In the genomic region with DNA sequence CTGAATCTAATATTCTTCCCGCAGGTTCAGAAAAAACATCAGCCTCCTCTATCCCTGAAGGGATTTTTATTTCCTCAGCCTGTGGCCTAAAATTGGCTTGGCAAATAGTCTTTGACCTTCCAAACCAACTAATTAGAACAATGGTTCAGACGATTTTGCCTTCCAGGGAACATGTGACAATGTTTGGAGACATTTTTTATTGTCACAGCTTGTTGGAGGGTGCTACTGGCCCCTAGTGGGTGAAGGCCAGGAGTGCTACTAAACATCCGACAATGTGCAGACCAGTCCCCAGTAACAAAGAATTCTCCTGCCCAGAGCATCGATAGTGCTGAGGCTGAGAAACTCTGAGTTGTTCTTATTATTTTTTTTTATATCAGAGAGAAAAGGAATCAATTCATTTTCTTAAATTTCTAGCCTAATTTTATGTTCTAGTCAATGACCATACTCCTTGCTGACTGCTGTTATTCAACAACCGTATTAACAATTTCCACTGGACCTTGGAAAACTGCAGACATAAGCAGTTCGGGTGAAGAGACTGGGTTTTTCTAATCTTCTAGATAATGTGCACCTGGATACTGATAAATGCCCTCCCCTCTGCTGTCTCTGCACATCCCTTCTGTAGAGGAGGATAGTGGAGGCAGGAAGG, we compare ENCODE assay signal across 8 cellular contexts.
DNase-seq lines count a peak whose midpoint lies in the region; ATAC-seq, FAIRE-seq and TF ChIP-seq lines count a peak whose summit lies in the region.

No MANE protein-coding gene starts in this region.

- no peak overlapping the region for H3K4me3 ChIP-seq in spleen

- ATAC-seq in HG03469 (IDR thresholded peaks at IDR 0.05; ENCODE audit: unreplicated experiment) = no peak

- intact Hi-C loops in spleen (cut with DNase I; ENCODE audit: low total_unique reads) = loop anchor here (5.0 to 10.0 kb wide), 3 partner anchors 271 to 1664 kb away; no protein-coding TSS in a partner anchor

- no peaks in the 10 kb centered on the region for H3K27me3 ChIP-seq in spleen (replicated peaks in 1 of 7)

- H3K36me3 ChIP-seq in spleen = no peaks in the 10 kb centered on the region

- peaks cover 0 to 1% (median 0%) of the 10 kb centered on the region in 8 donors for H3K9me3 ChIP-seq in spleen

- DNase-seq in Daoy (ENCODE audit: low read depth) = peak; percentile 44
- peak; percentile 44 for DNase-seq in HT-29 (ENCODE audit: low spot score)
- DNase-seq in RCC 7860 (ENCODE audit: low spot score) = peak; percentile 14
- peak; percentile 2 for DNase-seq in fibroblast of the conjunctiva (ENCODE audit: low read depth)
- DNase-seq in spleen = no peak
- DNase-seq in frontal cortex (ENCODE audit: low spot score in 2 of 2) = no peak
- no peak for DNase-seq in CD1c-positive myeloid dendritic cell (ENCODE audit: extremely low spot score)

- no peaks in the 10 kb centered on the region for H3K4me1 ChIP-seq in spleen

- FAIRE-seq in RCC 7860 (lab: Jason Lieb, UNC) (no peak), frontal cortex (lab: Jason Lieb, UNC) (no peak)

- peak in 8 of 11 experiments; percentile 19 to 61 (median 46) for TF ChIP-seq CTCF in spleen (IDR thresholded peaks at IDR 0.05 in 8 of 11, conservative IDR thresholded peaks at IDR 0.05 in 3 of 11)

- 44 to 52% (median 49%) methylated on average over 6 of the region's 6 CpGs for WGBS in spleen, 5 donors

- no peak overlapping the region for H3K27ac ChIP-seq in spleen

- TF ChIP-seq POLR2A in spleen (IDR thresholded peaks at IDR 0.05) = no peak

Comparison
In these comparisons a context has a peak if more than half of its experiments do, and no peak if none do; other contexts are left out.
1. DNase-seq: peak in Daoy (single experiment), HT-29 (single experiment), RCC 7860 (single experiment) and fibroblast of the conjunctiva (single experiment); none in spleen (single experiment), frontal cortex (0 of 2) and CD1c-positive myeloid dendritic cell (single experiment).